Comparison of ENCODE assay signal across 12 cellular contexts in the genomic region with DNA sequence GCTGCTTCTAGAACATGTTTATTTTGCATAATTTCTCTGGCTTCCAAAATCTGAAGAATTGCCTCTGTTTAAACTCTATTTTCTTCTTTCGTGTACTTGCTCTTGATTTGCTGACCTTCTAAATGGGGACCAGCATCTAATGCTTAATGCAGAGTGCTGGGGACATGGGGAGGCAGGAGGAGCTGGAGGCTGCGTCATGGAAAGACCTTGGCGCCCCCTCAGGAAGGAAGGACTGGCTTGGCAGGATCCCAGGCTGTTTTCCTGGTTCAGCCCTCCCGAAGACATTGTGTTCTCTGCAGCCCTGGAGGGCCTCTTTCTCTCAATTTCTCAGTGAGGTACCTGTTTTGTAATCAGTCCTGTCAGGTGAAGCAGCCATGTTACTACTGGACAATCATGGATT. TPM values are rescaled to one million over a fixed set of nuclear protein-coding genes. Genes with fewer than 3 reads are reported as not detected.
DNase-seq lines count a peak whose midpoint lies in the region; ATAC-seq and TF ChIP-seq lines count a peak whose summit lies in the region.
"Had no signal": no experiment of that assay in that cellular context is flagged by ENCODE, and none has a peak within 500 bp of the region (broad histone marks: within the 10 kb centered on the region; RNA-seq: fewer than 3 reads in every experiment).

No MANE protein-coding gene starts in this region.

- H3K27ac ChIP-seq in CD4-positive, CD25-positive, alpha-beta regulatory T cell (ENCODE audit: insufficient read depth, low read length, poor library complexity, severe bottlenecking) = peak overlapping the region; percentile 95

- peaks cover 47% of the 10 kb centered on the region for H3K36me3 Mint-ChIP-seq in CD4-positive, CD25-positive, alpha-beta regulatory T cell
- peaks cover 14% of the 10 kb centered on the region for H3K36me3 Mint-ChIP-seq in endothelial cell (ENCODE audit: low read depth, unreplicated experiment)
- peaks cover 15% of the 10 kb centered on the region for H3K36me3 Mint-ChIP-seq in natural killer cell
- H3K36me3 Mint-ChIP-seq: naive B cell had no signal

- peaks cover 0 to 4% (median 0%) of the 10 kb centered on the region in 7 donors for H3K9me3 Mint-ChIP-seq in CD4-positive, CD25-positive, alpha-beta regulatory T cell
- H3K9me3 Mint-ChIP-seq in endothelial cell (ENCODE audit: unreplicated experiment) (no peaks in the 10 kb centered on the region), natural killer cell (no peaks in the 10 kb centered on the region)
- H3K9me3 Mint-ChIP-seq: dendritic cell treated with granulocyte-macrophage colony-stimulating factor and Interleukin-4, amounts not matched to agents 40 ng/mL and 50 ng/mL, for 4 days had no signal

- peak overlapping the region in 3 of 4 donors; percentile 97 to 100 (median 97) for H3K4me3 Mint-ChIP-seq in CD4-positive, CD25-positive, alpha-beta regulatory T cell
- H3K4me3 Mint-ChIP-seq in endothelial cell (ENCODE audit: unreplicated experiment) (peak overlapping the region; percentile 58), natural killer cell (peak overlapping the region; percentile 95)
- H3K4me3 Mint-ChIP-seq: dendritic cell treated with granulocyte-macrophage colony-stimulating factor and Interleukin-4, amounts not matched to agents 40 ng/mL and 50 ng/mL, for 4 days; naive B cell had no signal

- peak overlapping the region; percentile 99 for H3K4me3 ChIP-seq in CD4-positive, CD25-positive, alpha-beta regulatory T cell (ENCODE audit: low read depth, low read length)

- H3K27me3 ChIP-seq in CD4-positive, CD25-positive, alpha-beta regulatory T cell (ENCODE audit: control insufficient read depth, insufficient read depth, low read length) = no peaks in the 10 kb centered on the region

- peaks cover 4% of the 10 kb centered on the region for H3K36me3 ChIP-seq in CD4-positive, CD25-positive, alpha-beta regulatory T cell (ENCODE audit: control insufficient read depth, insufficient read depth, low read length)

- no peak for DNase-seq in CD4-positive, CD25-positive, alpha-beta regulatory T cell
- DNase-seq in NCI-H2029 treated with DMSO at 0.1 percent for 48 hours (lab: John Stamatoyannopoulos, UW) (peak; percentile 81), endothelial cell (ENCODE audit: low spot score) (peak; percentile 36), natural killer cell (no peak), retina (no peak), SHP77 (lab: John Stamatoyannopoulos, UW) (no peak), NCI-H1436 treated with DMSO at 0.1 percent for 48 hours (lab: John Stamatoyannopoulos, UW) (no peak)
- DNase-seq: IMR-90, naive B cell, T1000 had no signal

- intact Hi-C loops in natural killer cell (cut with micrococcal nuclease) = loop anchor here (5.0 kb wide), 2 partner anchors 115 to 370 kb away; partner anchors contain the start of gene HIF1A

- TF ChIP-seq CTCF in endothelial cell (IDR thresholded peaks at IDR 0.05; ENCODE audit: unreplicated experiment) (no peak), natural killer cell (IDR thresholded peaks at IDR 0.05) (no peak)

- no peaks in the 10 kb centered on the region for H3K27me3 Mint-ChIP-seq in CD4-positive, CD25-positive, alpha-beta regulatory T cell
- peaks cover 7% of the 10 kb centered on the region for H3K27me3 Mint-ChIP-seq in endothelial cell (ENCODE audit: unreplicated experiment)
- no peaks in the 10 kb centered on the region for H3K27me3 Mint-ChIP-seq in natural killer cell (ENCODE audit: low read depth in 2 of 2)

- ATAC-seq in CD4-positive, CD25-positive, alpha-beta regulatory T cell (ENCODE audit: low read depth in 2 of 2) = no peak
- no peak for ATAC-seq in natural killer cell
- ATAC-seq in GM21619 (IDR thresholded peaks at IDR 0.05; ENCODE audit: unreplicated experiment) = no peak

- H3K27ac Mint-ChIP-seq in CD4-positive, CD25-positive, alpha-beta regulatory T cell = peak overlapping the region; percentile 75 to 98 (median 93)
- H3K27ac Mint-ChIP-seq in endothelial cell (ENCODE audit: unreplicated experiment) = peak overlapping the region; percentile 87
- peak overlapping the region in 1 of 2 donors; percentile 99 for H3K27ac Mint-ChIP-seq in natural killer cell
- H3K27ac Mint-ChIP-seq: dendritic cell treated with granulocyte-macrophage colony-stimulating factor and Interleukin-4, amounts not matched to agents 40 ng/mL and 50 ng/mL, for 4 days had no signal

- peaks cover 74% of the 10 kb centered on the region for H3K4me1 ChIP-seq in CD4-positive, CD25-positive, alpha-beta regulatory T cell (ENCODE audit: control insufficient read depth, insufficient read depth, low read length, poor library complexity, severe bottlenecking)

- H3K9me3 ChIP-seq in CD4-positive, CD25-positive, alpha-beta regulatory T cell (ENCODE audit: control insufficient read depth in 2 of 2, low read length in 2 of 2) = no peaks in the 10 kb centered on the region

- peaks cover 30 to 68% (median 54%) of the 10 kb centered on the region in 4 donors for H3K4me1 Mint-ChIP-seq in CD4-positive, CD25-positive, alpha-beta regulatory T cell
- peaks cover 34% of the 10 kb centered on the region for H3K4me1 Mint-ChIP-seq in endothelial cell (ENCODE audit: unreplicated experiment)
- H3K4me1 Mint-ChIP-seq in natural killer cell = peaks cover 80 to 84% of the 10 kb centered on the region in 2 donors

RNA-seq across cellular contexts. Expression of gene PRKCH, which starts 5.5 kb away (rescaled TPM):
- 457 TPM for total RNA-seq in CD4-positive, CD25-positive, alpha-beta regulatory T cell
- polyA plus RNA-seq in CD4-positive, CD25-positive, alpha-beta regulatory T cell = 100 to 1,000 TPM; 194 to 221 (median 199) TPM
- 42.5 TPM for total RNA-seq in endothelial cell (ENCODE audit: unreplicated experiment)
- total RNA-seq in natural killer cell = 100 to 1,000 TPM; 610 to 756 (median 618) TPM

RNA-seq across cellular contexts. Expression of gene TMEM30B, which starts 45.7 kb away (rescaled TPM):
- 2.1 TPM for total RNA-seq in CD4-positive, CD25-positive, alpha-beta regulatory T cell
- polyA plus RNA-seq in CD4-positive, CD25-positive, alpha-beta regulatory T cell = 1 to 10 TPM; 2.1 to 4.8 (median 3.5) TPM
- total RNA-seq in endothelial cell (ENCODE audit: unreplicated experiment) (0.15 TPM), natural killer cell (1 to 10 TPM; 1.0 to 1.4 (median 1.3) TPM)
- total RNA-seq: IMR-90 had no signal

Comparison
In these comparisons a context has a peak if more than half of its experiments do, and no peak if none do; other contexts are left out.
1. DNase-seq: peak in NCI-H2029 treated with DMSO at 0.1 percent for 48 hours (single experiment) and endothelial cell (single experiment); none in CD4-positive, CD25-positive, alpha-beta regulatory T cell (0 of 3), natural killer cell (single experiment), retina (single experiment), SHP77 (0 of 2) and NCI-H1436 treated with DMSO at 0.1 percent for 48 hours (single experiment).
2. RNA of gene PRKCH, which starts 5.5 kb away (total RNA-seq): 610 to 756 TPM in natural killer cell and 457 TPM in CD4-positive, CD25-positive, alpha-beta regulatory T cell (single experiment); 42.5 TPM in endothelial cell (single experiment); every median in the first group is over 10 times any median in the second.
3. Peak in every context shown above with its lines, with median percentiles within 50 percentile points of each other: H3K4me3 Mint-ChIP-seq.